ENCODE assay signal across 21 cellular contexts in genomic region chr18:63284173-63284765, GRCh38. TPM values are rescaled to one million over a fixed set of nuclear protein-coding genes. Genes with fewer than 3 reads are reported as not detected.
DNase-seq lines count a peak whose midpoint lies in the region; ATAC-seq and TF ChIP-seq lines count a peak whose summit lies in the region.
"Had no signal": no experiment of that assay in that cellular context is flagged by ENCODE, and none has a peak within 500 bp of the region (broad histone marks: within the 10 kb centered on the region; RNA-seq: fewer than 3 reads in every experiment).

No MANE protein-coding gene starts in this region.

- H3K4me1 ChIP-seq in muscle layer of duodenum (ENCODE audit: control insufficient read depth in 1 of 2, insufficient read depth in 2 of 2, low read length in 2 of 2) (peaks cover 3 to 31% of the 10 kb centered on the region in 2 donors), thoracic aorta (ENCODE audit: control insufficient read depth in 1 of 2, low read depth in 2 of 2) (peaks cover 17 to 47% of the 10 kb centered on the region in 2 donors)
- H3K4me1 ChIP-seq: Caco-2 had no signal

- POLR2A ChIA-PET in activated B cell treated with CpG ODN at 0.5 μM for 24 hours (lab: Charles Lee) = interaction anchor here (0.8 to 1.5 kb wide), 4 partner anchors 9 to 122 kb away, joined by 3 to 6 read pairs (median 4); no protein-coding TSS in a partner anchor
- POLR2A ChIA-PET in CD4-positive, alpha-beta T cell (lab: Charles Lee) = interaction anchor here (1.1 kb wide), 1 partner anchor 27 kb away, joined by 3 read pairs; no protein-coding TSS in a partner anchor

- H3K36me3 Mint-ChIP-seq in IgD-negative memory B cell = peaks cover 10% of the 10 kb centered on the region
- H3K36me3 Mint-ChIP-seq in activated B cell treated with CpG ODN at 0.5 μM for 24 hours (ENCODE audit: low read depth) = peaks cover 44% of the 10 kb centered on the region
- H3K36me3 Mint-ChIP-seq in osteocyte (ENCODE audit: unreplicated experiment) = peaks cover 2% of the 10 kb centered on the region
- peaks cover 42% of the 10 kb centered on the region for H3K36me3 Mint-ChIP-seq in CD4-positive, alpha-beta T cell (ENCODE audit: low read depth)

- H3K9me3 ChIP-seq in muscle layer of duodenum (ENCODE audit: control insufficient read depth in 1 of 2, low read length in 2 of 2) = no peaks in the 10 kb centered on the region
- no peaks in the 10 kb centered on the region for H3K9me3 ChIP-seq in thoracic aorta
- H3K9me3 ChIP-seq in CD4-positive, alpha-beta T cell (ENCODE audit: control insufficient read depth, low read length) = no peaks in the 10 kb centered on the region
- H3K9me3 ChIP-seq: adrenal gland, Caco-2, left ventricle myocardium inferior, suprapubic skin had no signal

- H3K36me3 ChIP-seq in muscle layer of duodenum (ENCODE audit: control insufficient read depth in 1 of 2, insufficient read depth in 2 of 2, low read length in 2 of 2) (no peaks in the 10 kb centered on the region), thoracic aorta (no peaks in the 10 kb centered on the region)
- H3K36me3 ChIP-seq: adrenal gland, cardiac muscle cell, left ventricle myocardium inferior, suprapubic skin had no signal

- H3K27ac ChIP-seq in muscle layer of duodenum (ENCODE audit: low read length) (peak overlapping the region; percentile 13), thoracic aorta (peak overlapping the region; percentile 4 to 24)
- no peak overlapping the region for H3K27ac ChIP-seq in CD4-positive, alpha-beta T cell (ENCODE audit: low read depth, low read length)
- H3K27ac ChIP-seq: adrenal gland, cardiac muscle cell, left ventricle myocardium inferior, suprapubic skin had no signal

- H3K4me3 ChIP-seq in muscle layer of duodenum (ENCODE audit: low read depth in 1 of 2, low read length in 2 of 2) (no peak overlapping the region), thoracic aorta (no peak overlapping the region)
- H3K4me3 ChIP-seq: adrenal gland, cardiac muscle cell, left ventricle myocardium inferior, suprapubic skin had no signal

- no peaks in the 10 kb centered on the region for H3K27me3 Mint-ChIP-seq in IgD-negative memory B cell
- H3K27me3 Mint-ChIP-seq in activated B cell treated with CpG ODN at 0.5 μM for 24 hours = no peaks in the 10 kb centered on the region
- no peaks in the 10 kb centered on the region for H3K27me3 Mint-ChIP-seq in osteocyte (ENCODE audit: unreplicated experiment)
- H3K27me3 Mint-ChIP-seq in CD4-positive, alpha-beta T cell = no peaks in the 10 kb centered on the region
- H3K27me3 Mint-ChIP-seq: dendritic cell treated with granulocyte-macrophage colony-stimulating factor and Interleukin-4, amounts not matched to agents 40 ng/mL and 50 ng/mL, for 4 days had no signal

- H3K9me3 Mint-ChIP-seq in IgD-negative memory B cell = no peaks in the 10 kb centered on the region
- no peaks in the 10 kb centered on the region for H3K9me3 Mint-ChIP-seq in activated B cell treated with CpG ODN at 0.5 μM for 24 hours
- peaks cover 5% of the 10 kb centered on the region for H3K9me3 Mint-ChIP-seq in osteocyte (ENCODE audit: unreplicated experiment)
- no peaks in the 10 kb centered on the region for H3K9me3 Mint-ChIP-seq in CD4-positive, alpha-beta T cell
- H3K9me3 Mint-ChIP-seq: dendritic cell treated with granulocyte-macrophage colony-stimulating factor and Interleukin-4, amounts not matched to agents 40 ng/mL and 50 ng/mL, for 4 days had no signal

- TF ChIP-seq CTCF in activated B cell treated with CpG ODN at 0.5 μM for 24 hours (IDR thresholded peaks at IDR 0.05) = no peak
- TF ChIP-seq CTCF in thoracic aorta (IDR thresholded peaks at IDR 0.05) = no peak
- no peak for TF ChIP-seq CTCF in osteocyte (IDR thresholded peaks at IDR 0.05)
- TF ChIP-seq CTCF in CD4-positive, alpha-beta T cell (IDR thresholded peaks at IDR 0.05) = no peak

- H3K4me1 Mint-ChIP-seq in IgD-negative memory B cell (peaks cover 35 to 42% (median 40%) of the 10 kb centered on the region in 3 donors), activated B cell treated with CpG ODN at 0.5 μM for 24 hours (peaks cover 26% of the 10 kb centered on the region), osteocyte (ENCODE audit: unreplicated experiment) (no peaks in the 10 kb centered on the region)
- H3K4me1 Mint-ChIP-seq in CD4-positive, alpha-beta T cell (ENCODE audit: low read depth) = peaks cover 29% of the 10 kb centered on the region

- H3K27ac Mint-ChIP-seq in IgD-negative memory B cell = no peak overlapping the region
- no peak overlapping the region for H3K27ac Mint-ChIP-seq in activated B cell treated with CpG ODN at 0.5 μM for 24 hours
- no peak overlapping the region for H3K27ac Mint-ChIP-seq in osteocyte (ENCODE audit: unreplicated experiment)
- no peak overlapping the region for H3K27ac Mint-ChIP-seq in CD4-positive, alpha-beta T cell
- H3K27ac Mint-ChIP-seq: dendritic cell treated with granulocyte-macrophage colony-stimulating factor and Interleukin-4, amounts not matched to agents 40 ng/mL and 50 ng/mL, for 4 days had no signal

- H3K27me3 ChIP-seq in muscle layer of duodenum (ENCODE audit: low read depth, low read length) = no peaks in the 10 kb centered on the region
- H3K27me3 ChIP-seq in thoracic aorta (replicated peaks; ENCODE audit: insufficient read depth) = no peaks in the 10 kb centered on the region
- no peaks in the 10 kb centered on the region for H3K27me3 ChIP-seq in CD4-positive, alpha-beta T cell (ENCODE audit: control insufficient read depth, insufficient read depth, low read length)
- H3K27me3 ChIP-seq: adrenal gland, cardiac muscle cell, suprapubic skin had no signal

- ATAC-seq in activated B cell treated with CpG ODN at 0.5 μM for 24 hours (ENCODE audit: low read depth) = no peak
- ATAC-seq in thoracic aorta (ENCODE audit: insufficient number of reproducible peaks, low FRiP score, low read depth) = no peak
- no peak for ATAC-seq in CD4-positive, alpha-beta T cell (ENCODE audit: poor library complexity)
- ATAC-seq: HCT116 had no signal

- CTCF ChIA-PET in activated B cell treated with CpG ODN at 0.5 μM for 24 hours (lab: Charles Lee) = no interaction called here
- CTCF ChIA-PET in CD4-positive, alpha-beta T cell (lab: Charles Lee) = interaction anchor here (1.5 kb wide), 1 partner anchor 129 kb away, joined by 3 read pairs; no protein-coding TSS in a partner anchor

- H3K4me3 Mint-ChIP-seq in IgD-negative memory B cell = peak overlapping the region in 3 of 4 donors; percentile 86 to 95 (median 94)
- H3K4me3 Mint-ChIP-seq in activated B cell treated with CpG ODN at 0.5 μM for 24 hours = peak overlapping the region; percentile 81
- no peak overlapping the region for H3K4me3 Mint-ChIP-seq in osteocyte (ENCODE audit: unreplicated experiment)
- no peak overlapping the region for H3K4me3 Mint-ChIP-seq in CD4-positive, alpha-beta T cell
- H3K4me3 Mint-ChIP-seq: dendritic cell treated with granulocyte-macrophage colony-stimulating factor and Interleukin-4, amounts not matched to agents 40 ng/mL and 50 ng/mL, for 4 days had no signal

- intact Hi-C loops in activated B cell treated with CpG ODN at 0.5 μM for 24 hours (cut with micrococcal nuclease) = loop anchor here (5.0 kb wide), 1 partner anchor 33 kb away; the partner anchor contains the start of gene BCL2
- intact Hi-C loops in CD4-positive, alpha-beta T cell (cut with DNase I, micrococcal nuclease) = no loop called here

- DNase-seq in activated B cell treated with CpG ODN at 0.5 μM for 24 hours (no peak), thoracic aorta (ENCODE audit: low spot score) (no peak), osteocyte (ENCODE audit: extremely low spot score, unreplicated experiment) (no peak), inferior parietal cortex (ENCODE audit: extremely low spot score) (no peak)
- DNase-seq in CD4-positive, alpha-beta T cell = no peak
- DNase-seq: activated CD4-positive, CD25-positive, alpha-beta regulatory T cell treated with anti-CD3 and anti-CD28 coated beads, Interleukin-2, amount 50 U/mL, for 72 hours; activated effector memory CD4-positive, alpha-beta T cell treated with Interleukin-2 at 50 U/mL for 16 hours; adrenal gland; AML-193; Caco-2; left ventricle myocardium inferior; NCI-H1105 treated with DMSO at 0.1 percent for 48 hours; NCI-H2081 treated with DMSO at 0.1 percent for 48 hours; NCI-H446 treated with DMSO at 0.1 percent for 48 hours; stimulated activated CD4-positive, alpha-beta T cell treated with anti-CD3 and anti-CD28 coated beads, Interleukin-4, amount 100 ng/mL, for 24 hours had no signal

RNA-seq across cellular contexts. Expression of gene BCL2, which starts 35.3 kb away (rescaled TPM):
- 36.2 TPM for polyA plus RNA-seq in IgD-negative memory B cell
- total RNA-seq in activated B cell treated with CpG ODN at 0.5 μM for 24 hours (125 and 145 TPM in 2 replicates), thoracic aorta (10 to 100 TPM; 22.9 to 29.3 TPM), osteocyte (2.5 and 3.2 TPM in 2 replicates)
- 10 to 100 TPM; 40.1 to 40.3 TPM for total RNA-seq in CD4-positive, alpha-beta T cell

Comparison
In these comparisons a context has a peak if more than half of its experiments do, and no peak if none do; other contexts are left out.
1. H3K4me3 Mint-ChIP-seq: peak in IgD-negative memory B cell (3 of 4) and activated B cell treated with CpG ODN at 0.5 μM for 24 hours (single experiment); none in osteocyte (single experiment) and CD4-positive, alpha-beta T cell (single experiment).